In the genomic region with DNA sequence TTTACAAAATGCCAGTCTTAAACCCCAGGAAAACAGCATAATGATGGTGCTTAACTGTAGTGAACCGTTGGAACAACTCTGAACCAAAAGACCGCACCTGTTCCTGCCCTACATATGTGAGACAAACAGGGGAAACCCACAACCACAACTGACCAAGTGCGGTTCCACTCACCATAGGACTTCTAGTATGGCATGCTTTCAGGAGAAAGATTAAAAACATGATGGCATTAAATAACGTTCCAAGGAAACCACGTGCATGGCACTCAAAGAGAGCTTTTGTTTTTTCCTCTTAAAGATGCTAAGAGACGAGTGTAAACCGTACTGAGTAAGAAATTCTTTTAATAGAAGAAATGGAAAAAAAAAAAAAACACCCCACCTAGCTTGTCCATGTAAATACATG, we compare ENCODE assay signal across 10 cellular contexts.
DNase-seq lines count a peak whose midpoint lies in the region; ATAC-seq and TF ChIP-seq lines count a peak whose summit lies in the region.
"Had no signal": no experiment of that assay in that cellular context is flagged by ENCODE, and none has a peak within 500 bp of the region (broad histone marks: within the 10 kb centered on the region; RNA-seq: fewer than 3 reads in every experiment).

No MANE protein-coding gene starts in this region.

- DNase-seq in GM12864 (ENCODE audit: low read depth) (peak; percentile 57), GM20000 (ENCODE audit: low spot score) (peak; percentile 28), Right ventricle myocardium inferior (ENCODE audit: missing footprints) (no peak), NCI-H187 treated with DMSO at 0.1 percent for 48 hours (lab: John Stamatoyannopoulos, UW) (no peak), NCI-H1417 treated with DMSO at 0.1 percent for 48 hours (lab: John Stamatoyannopoulos, UW) (no peak), cerebellum (ENCODE audit: low spot score) (no peak)
- peak; percentile 59 for DNase-seq in central memory CD4-positive, alpha-beta T cell
- DNase-seq: kidney glomerular epithelial cell, NCI-H82 had no signal

- ATAC-seq in HG03442 (IDR thresholded peaks at IDR 0.05; ENCODE audit: unreplicated experiment) (peak; percentile 88), Right ventricle myocardium inferior (no peak)

- intact Hi-C loops in Right ventricle myocardium inferior (cut with DNase I): no loop called here

- TF ChIP-seq CTCF in GM12864 (IDR thresholded peaks at IDR 0.05; ENCODE audit: low read depth, low read length, missing control alignments) (no peak), GM20000 (IDR thresholded peaks at IDR 0.05; ENCODE audit: extremely low read depth, missing control alignments) (no peak)

- no peak overlapping the region; the same call in 1 of the 2 replicates for H3K4me3 ChIP-seq in GM12864 (ENCODE audit: low read depth, low read length)

Comparison
In these comparisons a context has a peak if more than half of its experiments do, and no peak if none do; other contexts are left out.
1. DNase-seq: peak in GM12864 (single experiment), GM20000 (single experiment) and central memory CD4-positive, alpha-beta T cell (single experiment); none in Right ventricle myocardium inferior (single experiment), NCI-H187 treated with DMSO at 0.1 percent for 48 hours (single experiment), NCI-H1417 treated with DMSO at 0.1 percent for 48 hours (single experiment) and cerebellum (single experiment).